Comparison of ENCODE assay signal across 9 cellular contexts in the genomic region with DNA sequence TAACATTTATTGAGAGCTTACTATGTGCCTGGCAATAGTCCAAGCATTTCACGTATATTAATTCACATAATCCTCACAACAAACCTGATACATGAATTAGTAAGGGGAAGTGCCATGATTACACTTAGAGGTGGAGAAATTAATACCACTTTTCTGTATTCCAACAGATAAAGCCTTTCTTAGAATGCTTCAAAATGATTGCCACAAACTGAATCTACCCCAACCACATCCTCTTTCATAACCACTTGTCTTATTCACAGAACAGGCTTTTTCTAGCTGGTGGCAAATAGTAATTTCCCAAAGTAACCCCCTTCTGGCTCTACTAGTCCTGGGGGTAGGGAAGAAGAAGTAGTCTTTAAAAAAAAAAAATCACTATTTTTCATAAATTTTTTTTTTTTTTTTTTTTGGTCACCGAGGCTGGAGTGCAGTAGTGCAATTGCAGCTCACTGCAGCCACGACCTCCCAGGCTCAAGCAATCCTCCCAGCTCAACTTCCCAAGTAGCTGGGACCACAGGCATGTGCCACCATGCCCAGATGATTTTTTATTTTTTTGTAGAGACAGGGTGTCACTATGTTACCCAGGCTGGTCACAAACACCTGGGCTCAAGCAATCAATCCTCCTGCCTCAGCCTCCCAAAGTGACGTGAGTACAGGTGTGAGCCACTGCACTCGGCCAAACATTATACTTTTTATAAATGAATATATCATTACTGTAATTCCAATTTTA. TPM values are rescaled to one million over a fixed set of nuclear protein-coding genes. Genes with fewer than 3 reads are reported as not detected.
DNase-seq lines count a peak whose midpoint lies in the region; ATAC-seq lines count a peak whose summit lies in the region.
"Had no signal": no experiment of that assay in that cellular context is flagged by ENCODE, and none has a peak within 500 bp of the region (broad histone marks: within the 10 kb centered on the region; RNA-seq: fewer than 3 reads in every experiment).

No MANE protein-coding gene starts in this region.

- no peaks in the 10 kb centered on the region for H3K9me3 ChIP-seq in CD4-positive, alpha-beta memory T cell (ENCODE audit: control insufficient read depth in 1 of 2, low read length in 2 of 2)
- no peaks in the 10 kb centered on the region for H3K9me3 ChIP-seq in SJCRH30 (replicated peaks)

- peaks cover 32% of the 10 kb centered on the region for H3K4me1 ChIP-seq in CD4-positive, alpha-beta memory T cell (ENCODE audit: insufficient read depth, low read length)
- H3K4me1 ChIP-seq in SJCRH30 = no peaks in the 10 kb centered on the region

- intact Hi-C loops in CD4-positive, alpha-beta memory T cell (cut with micrococcal nuclease) = no loop called here

- peak overlapping the region in 2 of 7 donors; percentile 17 to 48 for H3K27ac Mint-ChIP-seq in CD4-positive, alpha-beta memory T cell
- H3K27ac Mint-ChIP-seq in activated T-helper 17 cell treated with anti-CD3 and anti-CD28 coated beads, Interleukin-2, amount 50 U/mL, for 72 hours = no peak overlapping the region
- H3K27ac Mint-ChIP-seq: nephron had no signal

- peak; percentile 59 for ATAC-seq in GM19395 (IDR thresholded peaks at IDR 0.05; ENCODE audit: unreplicated experiment)
- peak; percentile 58 for ATAC-seq in HG03354 (IDR thresholded peaks at IDR 0.05; ENCODE audit: poor library complexity, severe bottlenecking, unreplicated experiment)
- peak; percentile 66 for ATAC-seq in activated T-helper 17 cell treated with anti-CD3 and anti-CD28 coated beads, Interleukin-2, amount 50 U/mL, for 72 hours (replicated peaks)

- H3K27me3 ChIP-seq in CD4-positive, alpha-beta memory T cell (ENCODE audit: insufficient read depth, low read length) = no peaks in the 10 kb centered on the region
- no peaks in the 10 kb centered on the region for H3K27me3 ChIP-seq in SJCRH30

- H3K27ac ChIP-seq in CD4-positive, alpha-beta memory T cell (ENCODE audit: low read depth, low read length) = no peak overlapping the region
- H3K27ac ChIP-seq in SJCRH30 = no peak overlapping the region

- H3K4me1 Mint-ChIP-seq in CD4-positive, alpha-beta memory T cell = peaks cover 21 to 39% (median 27%) of the 10 kb centered on the region in 4 donors
- H3K4me1 Mint-ChIP-seq in activated T-helper 17 cell treated with anti-CD3 and anti-CD28 coated beads, Interleukin-2, amount 50 U/mL, for 72 hours = peaks cover 19% of the 10 kb centered on the region
- H3K4me1 Mint-ChIP-seq: nephron had no signal

- H3K36me3 Mint-ChIP-seq in CD4-positive, alpha-beta memory T cell = no peaks in the 10 kb centered on the region
- no peaks in the 10 kb centered on the region for H3K36me3 Mint-ChIP-seq in activated T-helper 17 cell treated with anti-CD3 and anti-CD28 coated beads, Interleukin-2, amount 50 U/mL, for 72 hours (ENCODE audit: low read depth)

- H3K4me3 Mint-ChIP-seq in CD4-positive, alpha-beta memory T cell = peak overlapping the region in 6 of 8 donors; percentile 15 to 62 (median 42)
- no peak overlapping the region for H3K4me3 Mint-ChIP-seq in activated T-helper 17 cell treated with anti-CD3 and anti-CD28 coated beads, Interleukin-2, amount 50 U/mL, for 72 hours
- H3K4me3 Mint-ChIP-seq: nephron had no signal

- peak; percentile 30 to 61 (median 44) for DNase-seq in CD4-positive, alpha-beta memory T cell
- DNase-seq in NCI-H446 treated with DMSO at 0.1 percent for 48 hours (lab: John Stamatoyannopoulos, UW) = no peak
- DNase-seq in SJCRH30 = no peak
- DNase-seq in NCI-H1694 treated with DMSO at 0.1 percent for 48 hours (lab: John Stamatoyannopoulos, UW) = no peak
- DNase-seq in NCI-H1092 treated with DMSO at 0.1 percent for 48 hours (lab: John Stamatoyannopoulos, UW) = no peak

- H3K4me3 ChIP-seq in CD4-positive, alpha-beta memory T cell (ENCODE audit: low read length in 2 of 2) = peak overlapping the region in 1 of 2 donors; percentile 2
- H3K4me3 ChIP-seq in SJCRH30 = no peak overlapping the region

- POLR2A ChIA-PET in CD4-positive, alpha-beta memory T cell (lab: Charles Lee; ENCODE audit: partially characterized antibody) = interaction anchor here (1.2 to 5.9 kb wide), 3 partner anchors 15 to 455 kb away, joined by 3 to 99 read pairs (median 8); a partner anchor contains a TSS

- no peaks in the 10 kb centered on the region for H3K9me3 Mint-ChIP-seq in CD4-positive, alpha-beta memory T cell
- peaks cover 3% of the 10 kb centered on the region for H3K9me3 Mint-ChIP-seq in activated T-helper 17 cell treated with anti-CD3 and anti-CD28 coated beads, Interleukin-2, amount 50 U/mL, for 72 hours
- H3K9me3 Mint-ChIP-seq: nephron had no signal

- no peaks in the 10 kb centered on the region for H3K36me3 ChIP-seq in CD4-positive, alpha-beta memory T cell (ENCODE audit: insufficient read depth, low read length)
- no peaks in the 10 kb centered on the region for H3K36me3 ChIP-seq in SJCRH30

- CTCF ChIA-PET in CD4-positive, alpha-beta memory T cell (lab: Charles Lee; ENCODE audit: partially characterized antibody) = interaction anchor here (0.6 to 3.1 kb wide), 9 partner anchors 9 to 1363 kb away, joined by 3 to 41 read pairs (median 3); a partner anchor contains a TSS

- no peaks in the 10 kb centered on the region for H3K27me3 Mint-ChIP-seq in CD4-positive, alpha-beta memory T cell
- no peaks in the 10 kb centered on the region for H3K27me3 Mint-ChIP-seq in activated T-helper 17 cell treated with anti-CD3 and anti-CD28 coated beads, Interleukin-2, amount 50 U/mL, for 72 hours

RNA-seq across cellular contexts. Expression of a gene that starts 59.0 kb away (rescaled TPM):
- total RNA-seq in CD4-positive, alpha-beta memory T cell = 10 to 100 TPM; 51.1 to 51.8 TPM
- 10 to 100 TPM in 1 of 2 donors, 1 to 10 TPM in 1; 6.3 to 12.7 TPM for polyA plus RNA-seq in CD4-positive, alpha-beta memory T cell
- 10 to 100 TPM; 29.0 to 33.6 TPM for total RNA-seq in activated T-helper 17 cell treated with anti-CD3 and anti-CD28 coated beads, Interleukin-2, amount 50 U/mL, for 72 hours
- total RNA-seq in SJCRH30 (2014; rRNA removed; shearing (Covaris generic)) = 59.6 and 64.9 TPM in 2 replicates

Comparison
In these comparisons a context has a peak if more than half of its experiments do, and no peak if none do; other contexts are left out.
1. DNase-seq: peak in CD4-positive, alpha-beta memory T cell (5 of 5); none in NCI-H446 treated with DMSO at 0.1 percent for 48 hours (single experiment), SJCRH30 (0 of 2), NCI-H1694 treated with DMSO at 0.1 percent for 48 hours (single experiment) and NCI-H1092 treated with DMSO at 0.1 percent for 48 hours (single experiment).
2. Peak in every context shown above with its lines, with median percentiles within 50 percentile points of each other: ATAC-seq.